In the genomic region with DNA sequence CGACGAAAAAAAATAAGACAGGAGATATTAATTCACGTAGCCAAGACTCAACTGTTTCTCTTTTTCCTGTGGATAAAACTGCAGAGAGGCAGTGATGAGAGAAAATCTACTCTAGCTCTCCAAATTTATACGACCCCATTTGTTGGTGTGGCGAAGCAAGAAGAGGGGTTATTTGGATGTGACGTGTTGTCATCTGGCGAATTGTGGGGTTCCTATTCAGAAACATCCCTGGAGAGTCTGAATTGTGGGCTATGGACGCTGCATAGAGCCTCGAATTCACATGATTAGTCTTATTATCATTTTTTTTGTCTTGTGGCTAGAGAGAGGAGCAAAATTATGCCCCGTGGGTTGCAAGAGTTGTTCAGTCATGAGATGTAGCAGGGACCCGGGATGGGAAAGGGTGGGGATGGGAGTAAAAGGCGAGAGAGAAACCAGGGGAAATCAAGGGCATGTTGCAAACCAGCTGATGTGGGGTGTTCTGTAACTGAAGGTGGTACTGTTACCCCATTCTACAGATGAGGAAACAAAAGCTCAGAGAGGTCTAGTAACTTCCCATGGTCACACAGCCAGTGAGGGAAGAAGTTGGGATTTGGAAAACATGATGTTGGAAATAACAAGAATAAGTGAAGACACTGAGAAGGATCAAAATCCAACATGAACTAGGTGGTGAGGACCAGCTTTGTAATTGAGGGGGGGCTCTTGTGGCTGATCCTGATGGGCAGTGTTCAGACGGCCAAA, we compare ENCODE assay signal across 22 cellular contexts.
DNase-seq lines count a peak whose midpoint lies in the region; ATAC-seq, FAIRE-seq and TF ChIP-seq lines count a peak whose summit lies in the region.
"Had no signal": no experiment of that assay in that cellular context is flagged by ENCODE, and none has a peak within 500 bp of the region (broad histone marks: within the 10 kb centered on the region; RNA-seq: fewer than 3 reads in every experiment).

No MANE protein-coding gene starts in this region.

- H2AFZ ChIP-seq in GM12878 (ENCODE audit: control insufficient read depth, low read depth, low read length) = peak overlapping the region; percentile 51

- H3K9me3 ChIP-seq in CD4-positive, alpha-beta memory T cell (ENCODE audit: control insufficient read depth in 1 of 2, low read length in 2 of 2) = no peaks in the 10 kb centered on the region
- H3K9me3 ChIP-seq in HEK293 (ENCODE audit: control insufficient read depth, insufficient read depth, low read depth, low read length) = no peaks in the 10 kb centered on the region
- peaks cover 7% of the 10 kb centered on the region; the same call in 2 of the 3 replicates for H3K9me3 ChIP-seq in GM12878 (replicated peaks; ENCODE audit: control insufficient read depth, insufficient read depth, low read length)
- H3K9me3 ChIP-seq: MG63, thoracic aorta had no signal

- no peak overlapping the region for H3K4me3 ChIP-seq in CD4-positive, alpha-beta memory T cell (ENCODE audit: low read length in 2 of 2)
- H3K4me3 ChIP-seq in HEK293 (ENCODE audit: low read depth, low read length) (no peak overlapping the region), GM12878 (peak overlapping the region; percentile 30; the same call in 1 of the 2 replicates)
- H3K4me3 ChIP-seq: heart left ventricle, MG63, thoracic aorta had no signal

- no peak for DNase-seq in CD4-positive, alpha-beta memory T cell
- no peak for DNase-seq in GM12878 (ENCODE audit: low read depth, low spot score)
- no peak for DNase-seq in nephron progenitor cell
- no peak for DNase-seq in putamen (ENCODE audit: low spot score)
- DNase-seq in hypothalamus (lab: John Stamatoyannopoulos, UW) = no peak
- DNase-seq: activated CD4-positive, alpha-beta T cell treated with anti-CD3 and anti-CD28 coated beads, Interleukin-2, amount 50 U/mL, for 4 hours; AML-193; DMS 273 treated with DMSO at 0.1 percent for 48 hours; effector CD8-positive, alpha-beta T cell; GF-D8; heart left ventricle; MG63; NCI-H1694 treated with DMSO at 0.1 percent for 48 hours; NCI-H226; posterior cingulate gyrus; small intestine; stimulated activated CD8-positive, alpha-beta memory T cell treated with anti-CD3 and anti-CD28 coated beads, Interleukin-4, amount 100 ng/mL, for 48 hours had no signal

- ATAC-seq in GM12878 (no peak), HG03442 (IDR thresholded peaks at IDR 0.05; ENCODE audit: unreplicated experiment) (no peak)
- ATAC-seq: HepG2, SK-N-SH treated with all-trans-retinoic acid at 6 μM for 48 hours had no signal

- H3K4me3 Mint-ChIP-seq in CD4-positive, alpha-beta memory T cell = peak overlapping the region in 7 of 8 donors; percentile 23 to 79 (median 46)
- H3K4me3 Mint-ChIP-seq in nephron progenitor cell = peak overlapping the region; percentile 21

- H3K27ac ChIP-seq in CD4-positive, alpha-beta memory T cell (ENCODE audit: low read depth, low read length) = no peak overlapping the region
- no peak overlapping the region for H3K27ac ChIP-seq in HEK293 (ENCODE audit: extremely low read depth, low read depth, low read length)
- peak overlapping the region; percentile 79 for H3K27ac ChIP-seq in GM12878 (ENCODE audit: control insufficient read depth, insufficient read depth)
- H3K27ac ChIP-seq: thoracic aorta had no signal

- H3K4me1 ChIP-seq in CD4-positive, alpha-beta memory T cell (ENCODE audit: insufficient read depth, low read length) = peaks cover 68% of the 10 kb centered on the region
- H3K4me1 ChIP-seq in HEK293 (ENCODE audit: control insufficient read depth, insufficient read depth, low read length) = peaks cover 8% of the 10 kb centered on the region; the same call in 1 of the 2 replicates
- H3K4me1 ChIP-seq in GM12878 (ENCODE audit: control insufficient read depth, insufficient read depth, low read length) = peaks cover 71% of the 10 kb centered on the region

- TF ChIP-seq RAD21 in GM12878 (IDR thresholded peaks at IDR 0.05; ENCODE audit: insufficient read depth, low read depth, low read length) = no peak

- H3K9ac ChIP-seq in GM12878 (ENCODE audit: control insufficient read depth, insufficient read depth, low read length) = peak overlapping the region; percentile 0; the same call in 1 of the 2 replicates

- no peaks in the 10 kb centered on the region for H3K79me2 ChIP-seq in GM12878 (ENCODE audit: control insufficient read depth, insufficient read depth, low read length)

- intact Hi-C loops in CD4-positive, alpha-beta memory T cell (cut with micrococcal nuclease) = no loop called here
- intact Hi-C loops in GM12878 (cut with micrococcal nuclease; ENCODE audit: unreplicated experiment) = loop anchor here (10.0 kb wide), 1 partner anchor 1205 kb away; no protein-coding TSS in a partner anchor

- H3K36me3 ChIP-seq in CD4-positive, alpha-beta memory T cell (ENCODE audit: insufficient read depth, low read length) = no peaks in the 10 kb centered on the region
- H3K36me3 ChIP-seq in HEK293 (ENCODE audit: control insufficient read depth in 2 of 2, insufficient read depth in 1 of 2, low read length in 2 of 2) (no peaks in the 10 kb centered on the region), GM12878 (ENCODE audit: control insufficient read depth in 2 of 2, insufficient read depth in 2 of 2, low read length in 1 of 2) (no peaks in the 10 kb centered on the region)
- H3K36me3 ChIP-seq: heart left ventricle, MG63, thoracic aorta had no signal

- WGBS in GM12878 (ENCODE audit: insufficient coverage, insufficient replicate concordance, low lambda C conversion rate, missing lambda C conversion rate) = 86% methylated on average over 13 of the region's 13 CpGs

- no peaks in the 10 kb centered on the region for H3K36me3 Mint-ChIP-seq in CD4-positive, alpha-beta memory T cell
- peaks cover 4% of the 10 kb centered on the region for H3K36me3 Mint-ChIP-seq in nephron progenitor cell (ENCODE audit: low read depth)

- no peak for FAIRE-seq in GM12878 (lab: Jason Lieb, UNC)
- FAIRE-seq: HepG2, small intestine had no signal

- in situ Hi-C loops in GM12878 (cut with MboI) = no loop called here

- TF ChIP-seq POLR2A in GM12878 (IDR thresholded peaks at IDR 0.05; ENCODE audit: low read depth, low read length) = no peak

- H3K9me3 Mint-ChIP-seq in CD4-positive, alpha-beta memory T cell = no peaks in the 10 kb centered on the region
- H3K9me3 Mint-ChIP-seq in nephron progenitor cell = no peaks in the 10 kb centered on the region

- H3K4me1 Mint-ChIP-seq in CD4-positive, alpha-beta memory T cell = peaks cover 47 to 78% (median 63%) of the 10 kb centered on the region in 4 donors
- peaks cover 67% of the 10 kb centered on the region for H3K4me1 Mint-ChIP-seq in nephron progenitor cell

- no peak for TF ChIP-seq CTCF in HEK293 (tag by site-specific recombination; IDR thresholded peaks at IDR 0.05)
- no peak for TF ChIP-seq CTCF in GM12878 (IDR thresholded peaks at IDR 0.05 in 2 of 3, conservative IDR thresholded peaks at IDR 0.05 in 1 of 3; ENCODE audit: control insufficient read depth in 2 of 3, extremely low read depth in 1 of 3, insufficient read depth in 1 of 3, low read depth in 3 of 3, low read length in 3 of 3)
- TF ChIP-seq CTCF in nephron progenitor cell (IDR thresholded peaks at IDR 0.05) = no peak

- H3K27me3 ChIP-seq in CD4-positive, alpha-beta memory T cell (ENCODE audit: insufficient read depth, low read length) = no peaks in the 10 kb centered on the region
- H3K27me3 ChIP-seq in GM12878 (replicated peaks in 1 of 2; ENCODE audit: control insufficient read depth in 2 of 2, insufficient read depth in 2 of 2, low read length in 1 of 2) = no peaks in the 10 kb centered on the region
- H3K27me3 ChIP-seq: MG63 had no signal

- TF ChIP-seq EP300 in GM12878 (IDR thresholded peaks at IDR 0.05; ENCODE audit: borderline replicate concordance in 1 of 2, control insufficient read depth in 1 of 2, low read depth in 2 of 2, low read length in 2 of 2) = no peak

- RAD21 ChIA-PET in GM12878 (lab: Charles Lee; ENCODE audit: unreplicated experiment) = interaction anchor here (1.1 to 1.4 kb wide), 4 partner anchors 9 to 70 kb away, joined by 3 to 4 read pairs (median 4); no protein-coding TSS in a partner anchor

- no peaks in the 10 kb centered on the region for H4K20me1 ChIP-seq in GM12878 (ENCODE audit: control insufficient read depth, insufficient read depth)

- H3K27me3 Mint-ChIP-seq in CD4-positive, alpha-beta memory T cell = no peaks in the 10 kb centered on the region
- H3K27me3 Mint-ChIP-seq in nephron progenitor cell (ENCODE audit: low read depth, poor library complexity) = peaks cover 6% of the 10 kb centered on the region

- SMC1A ChIA-PET in GM12878 (lab: Charles Lee; ENCODE audit: uncharacterized antibody, unreplicated experiment) = interaction anchor here (1.2 to 4.1 kb wide), 10 partner anchors 8 to 70 kb away, joined by 3 to 29 read pairs (median 4); a partner anchor contains a TSS

- H3K27ac Mint-ChIP-seq in CD4-positive, alpha-beta memory T cell = peak overlapping the region; percentile 75 to 91 (median 83)
- peak overlapping the region; percentile 19 for H3K27ac Mint-ChIP-seq in nephron progenitor cell

- H3K4me2 ChIP-seq in GM12878 (ENCODE audit: control insufficient read depth, insufficient read depth) = peak overlapping the region; percentile 51

- POLR2A ChIA-PET in CD4-positive, alpha-beta memory T cell (lab: Charles Lee; ENCODE audit: partially characterized antibody) = interaction anchor here (0.6 to 1.0 kb wide), 2 partner anchors 8 to 16 kb away, joined by 3 read pairs; no protein-coding TSS in a partner anchor
- POLR2A ChIA-PET in HEK293 (lab: Yijun Ruan, JAX) (no interaction called here), GM12878 (lab: Charles Lee) (interaction anchor here (1.1 kb wide), 1 partner anchor 10 kb away, joined by 5 read pairs; no protein-coding TSS in a partner anchor)

- CTCF ChIA-PET in CD4-positive, alpha-beta memory T cell (lab: Charles Lee; ENCODE audit: partially characterized antibody) = no interaction called here
- CTCF ChIA-PET in HEK293 (lab: Yijun Ruan, JAX) (no interaction called here), GM12878 (lab: Yijun Ruan, JAX) (interaction anchor here (1.0 to 3.7 kb wide), 5 partner anchors 12 to 60 kb away, joined by 3 to 14 read pairs (median 3); no protein-coding TSS in a partner anchor)

- BruUV-seq in GM12878 (replicated peaks; lab: Mats Ljungman, UMichigan) = no TSS peak

TF ChIP-seq in HEK293, 187 proteins besides CTCF, POLR2A, EP300 and RAD21:
- no peak for TF ChIP-seq GLIS1 (tag by site-specific recombination; IDR thresholded peaks at IDR 0.05)
- no peak for TF ChIP-seq ZBTB7A (tag by site-specific recombination; IDR thresholded peaks at IDR 0.05; ENCODE audit: low read depth)
- peak; percentile 79 for TF ChIP-seq ZNF768 (tag by site-specific recombination; IDR thresholded peaks at IDR 0.05)
- TF ChIP-seq ZNF830 (tag by site-specific recombination; IDR thresholded peaks at IDR 0.05; ENCODE audit: low read depth) = no peak
- no peak for TF ChIP-seq ZNF600 (tag by site-specific recombination; IDR thresholded peaks at IDR 0.05)
